Comparison of ENCODE assay signal across 13 cellular contexts in the genomic region with DNA sequence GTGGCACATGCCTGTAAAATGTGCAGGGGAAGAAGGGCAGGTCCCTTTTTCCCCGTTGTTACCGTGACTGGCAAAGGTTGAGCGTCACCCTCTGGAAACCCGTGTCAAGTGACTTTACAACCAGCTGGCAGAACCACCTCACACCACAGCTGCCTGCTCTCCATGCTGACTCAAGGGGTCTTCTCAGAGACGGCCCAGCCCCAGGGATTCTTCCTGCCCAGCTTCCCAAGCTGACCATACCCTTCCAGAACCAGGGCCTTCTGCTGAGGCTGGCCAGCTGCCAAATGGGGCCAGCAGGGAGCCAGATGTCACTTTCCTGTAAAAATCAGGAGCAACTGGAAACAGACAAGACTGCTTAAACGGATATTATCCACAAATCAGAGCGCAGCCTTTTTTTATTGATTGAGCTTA. TPM values are rescaled to one million over a fixed set of nuclear protein-coding genes. Genes with fewer than 3 reads are reported as not detected.
DNase-seq lines count a peak whose midpoint lies in the region; ATAC-seq and TF ChIP-seq lines count a peak whose summit lies in the region.
"Had no signal": no experiment of that assay in that cellular context is flagged by ENCODE, and none has a peak within 500 bp of the region (broad histone marks: within the 10 kb centered on the region; RNA-seq: fewer than 3 reads in every experiment).

No MANE protein-coding gene starts in this region.

- no peak overlapping the region for H3K27ac ChIP-seq in HEK293 (ENCODE audit: extremely low read depth, low read depth, low read length)
- H3K27ac ChIP-seq in gastrocnemius medialis: peak overlapping the region in 3 of 4 donors; percentile 72 to 89 (median 84)
- H3K27ac ChIP-seq: SJSA1 had no signal

- H3K4me1 ChIP-seq in HEK293 (ENCODE audit: control insufficient read depth, insufficient read depth, low read length) (no peaks in the 10 kb centered on the region), gastrocnemius medialis (peaks cover 4 to 26% of the 10 kb centered on the region in 2 donors)

- DNase-seq in NCI-H2227 treated with DMSO at 0.1 percent for 48 hours (lab: John Stamatoyannopoulos, UW): peak; percentile 23
- peak; percentile 92 for DNase-seq in brain pericyte (ENCODE audit: low read depth, low spot score)
- DNase-seq in gastrocnemius medialis: peak; percentile 69 to 83
- no peak for DNase-seq in NCI-H187 (lab: John Stamatoyannopoulos, UW)
- DNase-seq: activated CD4-positive, alpha-beta T cell treated with anti-CD3 and anti-CD28 coated beads for 4 hours; activated naive CD4-positive, alpha-beta T cell treated with anti-CD3 and anti-CD28 coated beads, Interleukin-2, amount 50 U/mL, for 16 hours; natural killer cell; stimulated activated CD4-positive, alpha-beta T cell treated with anti-CD3 and anti-CD28 coated beads, Interleukin-4, amount 100 ng/mL, for 4 hours had no signal

- intact Hi-C loops in gastrocnemius medialis (cut with DNase I; ENCODE audit: low total_unique reads): no loop called here

- CTCF ChIA-PET in HEK293 (lab: Yijun Ruan, JAX): interaction anchor here (0.6 kb wide), 1 partner anchor 11 kb away, joined by 3 read pairs; no protein-coding TSS in a partner anchor

- no peak for TF ChIP-seq POLR2A in gastrocnemius medialis (IDR thresholded peaks at IDR 0.05)

- H3K9me3 ChIP-seq in HEK293 (ENCODE audit: control insufficient read depth, insufficient read depth, low read depth, low read length) (no peaks in the 10 kb centered on the region), gastrocnemius medialis (no peaks in the 10 kb centered on the region)
- H3K9me3 ChIP-seq: SJSA1 had no signal

- H3K27me3 ChIP-seq in gastrocnemius medialis: no peaks in the 10 kb centered on the region
- H3K27me3 ChIP-seq: SJSA1 had no signal

- TF ChIP-seq CTCF in HEK293 (tag by site-specific recombination; IDR thresholded peaks at IDR 0.05): no peak
- TF ChIP-seq CTCF in gastrocnemius medialis (IDR thresholded peaks at IDR 0.05 in 4 of 5, conservative IDR thresholded peaks at IDR 0.05 in 1 of 5): no peak

- ATAC-seq in gastrocnemius medialis (peak; percentile 71 to 76), GM19324 (IDR thresholded peaks at IDR 0.05; ENCODE audit: low FRiP score, unreplicated experiment) (no peak), GM19397 (IDR thresholded peaks at IDR 0.05; ENCODE audit: unreplicated experiment) (no peak), GM18520 (IDR thresholded peaks at IDR 0.05; ENCODE audit: unreplicated experiment) (no peak)
- ATAC-seq: natural killer cell had no signal

- in situ Hi-C loops in gastrocnemius medialis (cut with MboI; ENCODE audit: low sequenced_read_pairs in 4 of 4): no loop called here

- POLR2A ChIA-PET in HEK293 (lab: Yijun Ruan, JAX): interaction anchor here (0.6 kb wide), 1 partner anchor 15 kb away, joined by 4 read pairs; no protein-coding TSS in a partner anchor

- H3K4me3 ChIP-seq in HEK293 (ENCODE audit: low read depth, low read length): no peak overlapping the region
- H3K4me3 ChIP-seq in gastrocnemius medialis: no peak overlapping the region
- H3K4me3 ChIP-seq: SJSA1 had no signal

- H3K36me3 ChIP-seq in HEK293 (ENCODE audit: control insufficient read depth in 2 of 2, insufficient read depth in 1 of 2, low read length in 2 of 2): no peaks in the 10 kb centered on the region
- no peaks in the 10 kb centered on the region for H3K36me3 ChIP-seq in gastrocnemius medialis

TF ChIP-seq in HEK293, 187 proteins besides CTCF, POLR2A, EP300 and RAD21 (continues in another document):
- TF ChIP-seq, protein P1, sequence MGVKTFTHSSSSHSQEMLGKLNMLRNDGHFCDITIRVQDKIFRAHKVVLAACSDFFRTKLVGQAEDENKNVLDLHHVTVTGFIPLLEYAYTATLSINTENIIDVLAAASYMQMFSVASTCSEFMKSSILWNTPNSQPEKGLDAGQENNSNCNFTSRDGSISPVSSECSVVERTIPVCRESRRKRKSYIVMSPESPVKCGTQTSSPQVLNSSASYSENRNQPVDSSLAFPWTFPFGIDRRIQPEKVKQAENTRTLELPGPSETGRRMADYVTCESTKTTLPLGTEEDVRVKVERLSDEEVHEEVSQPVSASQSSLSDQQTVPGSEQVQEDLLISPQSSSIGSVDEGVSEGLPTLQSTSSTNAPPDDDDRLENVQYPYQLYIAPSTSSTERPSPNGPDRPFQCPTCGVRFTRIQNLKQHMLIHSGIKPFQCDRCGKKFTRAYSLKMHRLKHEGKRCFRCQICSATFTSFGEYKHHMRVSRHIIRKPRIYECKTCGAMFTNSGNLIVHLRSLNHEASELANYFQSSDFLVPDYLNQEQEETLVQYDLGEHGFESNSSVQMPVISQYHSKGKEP (tag by site-specific recombination; IDR thresholded peaks at IDR 0.05): no peak
- TF ChIP-seq ZNF2 (tag by site-specific recombination; IDR thresholded peaks at IDR 0.05) (no peak), ZNF114 (tag by site-specific recombination; IDR thresholded peaks at IDR 0.05) (no peak), ZSCAN16 (tag by site-specific recombination; IDR thresholded peaks at IDR 0.05) (no peak), ZNF335 (tag by site-specific recombination; conservative IDR thresholded peaks at IDR 0.05) (peak; percentile 56), ZNF140 (tag by site-specific recombination; IDR thresholded peaks at IDR 0.05) (no peak), GLI4 (tag by site-specific recombination; IDR thresholded peaks at IDR 0.05) (no peak), ZBTB20 (tag by site-specific recombination; IDR thresholded peaks at IDR 0.05) (no peak), MEIS1 (CRISPR knock-in tag; IDR thresholded peaks at IDR 0.05; ENCODE audit: borderline replicate concordance) (no peak), ZNF223 (tag by site-specific recombination; IDR thresholded peaks at IDR 0.05) (no peak), ZNF324 (tag by site-specific recombination; IDR thresholded peaks at IDR 0.05) (no peak), ZNF600 (tag by site-specific recombination; IDR thresholded peaks at IDR 0.05) (peak; percentile 74)
- TF ChIP-seq, protein P2, sequence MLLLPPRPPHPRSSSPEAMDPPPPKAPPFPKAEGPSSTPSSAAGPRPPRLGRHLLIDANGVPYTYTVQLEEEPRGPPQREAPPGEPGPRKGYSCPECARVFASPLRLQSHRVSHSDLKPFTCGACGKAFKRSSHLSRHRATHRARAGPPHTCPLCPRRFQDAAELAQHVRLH (tag by site-specific recombination; IDR thresholded peaks at IDR 0.05): no peak
- TF ChIP-seq, protein P3, sequence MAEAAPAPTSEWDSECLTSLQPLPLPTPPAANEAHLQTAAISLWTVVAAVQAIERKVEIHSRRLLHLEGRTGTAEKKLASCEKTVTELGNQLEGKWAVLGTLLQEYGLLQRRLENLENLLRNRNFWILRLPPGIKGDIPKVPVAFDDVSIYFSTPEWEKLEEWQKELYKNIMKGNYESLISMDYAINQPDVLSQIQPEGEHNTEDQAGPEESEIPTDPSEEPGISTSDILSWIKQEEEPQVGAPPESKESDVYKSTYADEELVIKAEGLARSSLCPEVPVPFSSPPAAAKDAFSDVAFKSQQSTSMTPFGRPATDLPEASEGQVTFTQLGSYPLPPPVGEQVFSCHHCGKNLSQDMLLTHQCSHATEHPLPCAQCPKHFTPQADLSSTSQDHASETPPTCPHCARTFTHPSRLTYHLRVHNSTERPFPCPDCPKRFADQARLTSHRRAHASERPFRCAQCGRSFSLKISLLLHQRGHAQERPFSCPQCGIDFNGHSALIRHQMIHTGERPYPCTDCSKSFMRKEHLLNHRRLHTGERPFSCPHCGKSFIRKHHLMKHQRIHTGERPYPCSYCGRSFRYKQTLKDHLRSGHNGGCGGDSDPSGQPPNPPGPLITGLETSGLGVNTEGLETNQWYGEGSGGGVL (tag by site-specific recombination; IDR thresholded peaks at IDR 0.05): no peak
- TF ChIP-seq, protein P4, sequence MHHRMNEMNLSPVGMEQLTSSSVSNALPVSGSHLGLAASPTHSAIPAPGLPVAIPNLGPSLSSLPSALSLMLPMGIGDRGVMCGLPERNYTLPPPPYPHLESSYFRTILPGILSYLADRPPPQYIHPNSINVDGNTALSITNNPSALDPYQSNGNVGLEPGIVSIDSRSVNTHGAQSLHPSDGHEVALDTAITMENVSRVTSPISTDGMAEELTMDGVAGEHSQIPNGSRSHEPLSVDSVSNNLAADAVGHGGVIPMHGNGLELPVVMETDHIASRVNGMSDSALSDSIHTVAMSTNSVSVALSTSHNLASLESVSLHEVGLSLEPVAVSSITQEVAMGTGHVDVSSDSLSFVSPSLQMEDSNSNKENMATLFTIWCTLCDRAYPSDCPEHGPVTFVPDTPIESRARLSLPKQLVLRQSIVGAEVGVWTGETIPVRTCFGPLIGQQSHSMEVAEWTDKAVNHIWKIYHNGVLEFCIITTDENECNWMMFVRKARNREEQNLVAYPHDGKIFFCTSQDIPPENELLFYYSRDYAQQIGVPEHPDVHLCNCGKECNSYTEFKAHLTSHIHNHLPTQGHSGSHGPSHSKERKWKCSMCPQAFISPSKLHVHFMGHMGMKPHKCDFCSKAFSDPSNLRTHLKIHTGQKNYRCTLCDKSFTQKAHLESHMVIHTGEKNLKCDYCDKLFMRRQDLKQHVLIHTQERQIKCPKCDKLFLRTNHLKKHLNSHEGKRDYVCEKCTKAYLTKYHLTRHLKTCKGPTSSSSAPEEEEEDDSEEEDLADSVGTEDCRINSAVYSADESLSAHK (tag by site-specific recombination; IDR thresholded peaks at IDR 0.05): peak; percentile 94
- TF ChIP-seq, protein P5, sequence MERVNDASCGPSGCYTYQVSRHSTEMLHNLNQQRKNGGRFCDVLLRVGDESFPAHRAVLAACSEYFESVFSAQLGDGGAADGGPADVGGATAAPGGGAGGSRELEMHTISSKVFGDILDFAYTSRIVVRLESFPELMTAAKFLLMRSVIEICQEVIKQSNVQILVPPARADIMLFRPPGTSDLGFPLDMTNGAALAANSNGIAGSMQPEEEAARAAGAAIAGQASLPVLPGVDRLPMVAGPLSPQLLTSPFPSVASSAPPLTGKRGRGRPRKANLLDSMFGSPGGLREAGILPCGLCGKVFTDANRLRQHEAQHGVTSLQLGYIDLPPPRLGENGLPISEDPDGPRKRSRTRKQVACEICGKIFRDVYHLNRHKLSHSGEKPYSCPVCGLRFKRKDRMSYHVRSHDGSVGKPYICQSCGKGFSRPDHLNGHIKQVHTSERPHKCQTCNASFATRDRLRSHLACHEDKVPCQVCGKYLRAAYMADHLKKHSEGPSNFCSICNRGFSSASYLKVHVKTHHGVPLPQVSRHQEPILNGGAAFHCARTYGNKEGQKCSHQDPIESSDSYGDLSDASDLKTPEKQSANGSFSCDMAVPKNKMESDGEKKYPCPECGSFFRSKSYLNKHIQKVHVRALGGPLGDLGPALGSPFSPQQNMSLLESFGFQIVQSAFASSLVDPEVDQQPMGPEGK (tag by site-specific recombination; IDR thresholded peaks at IDR 0.05): no peak

RNA-seq across cellular contexts. Expression of a gene that starts 6.3 kb away (rescaled TPM):
- total RNA-seq in gastrocnemius medialis: 10 to 100 TPM; 13.1 to 67.6 (median 32.1) TPM

RNA-seq across cellular contexts. Expression of a gene that starts 23.2 kb away (rescaled TPM):
- not detected for total RNA-seq in gastrocnemius medialis
- total RNA-seq: natural killer cell, SJSA1 had no signal

Comparison
In these comparisons a context has a peak if more than half of its experiments do, and no peak if none do; other contexts are left out.
1. DNase-seq: peak in NCI-H2227 treated with DMSO at 0.1 percent for 48 hours (single experiment), brain pericyte (single experiment) and gastrocnemius medialis (2 of 2); none in NCI-H187 (0 of 2).
2. ATAC-seq: peak in gastrocnemius medialis (2 of 2); none in GM19324 (single experiment), GM19397 (single experiment) and GM18520 (single experiment).